Comparison of ENCODE assay signal across 8 cellular contexts in genomic region chr12:54935235-54935951, GRCh38. TPM values are rescaled to one million over a fixed set of nuclear protein-coding genes. Genes with fewer than 3 reads are reported as not detected.
DNase-seq lines count a peak whose midpoint lies in the region; ATAC-seq and TF ChIP-seq lines count a peak whose summit lies in the region.

No MANE protein-coding gene starts in this region.

- no peaks in the 10 kb centered on the region; the same call in 1 of the 2 replicates for H3K9me2 ChIP-seq in PC-9 (ENCODE audit: insufficient read depth)

- no peaks in the 10 kb centered on the region for H3K27me3 ChIP-seq in PC-9 (ENCODE audit: insufficient read depth, low read depth)
- no peaks in the 10 kb centered on the region for H3K27me3 ChIP-seq in lung (ENCODE audit: control insufficient read depth, insufficient read depth)

- intact Hi-C loops in PC-9 (cut with micrococcal nuclease; ENCODE audit: unreplicated experiment) (no loop called here), posterior vena cava (cut with DNase I) (no loop called here)

- H3K4me3 ChIP-seq in PC-9 = no peak overlapping the region
- no peak overlapping the region for H3K4me3 ChIP-seq in lung

- WGBS in lung, 2 donors = 16 to 35% methylated on average over 5 of the region's 5 CpGs

- H3K27ac ChIP-seq in PC-9 (peak overlapping the region; percentile 80), lung (ENCODE audit: low read depth in 1 of 2, low read length in 1 of 2) (no peak overlapping the region)

- H4K20me1 ChIP-seq in PC-9 (ENCODE audit: insufficient read depth) = no peaks in the 10 kb centered on the region

- H3K4me1 ChIP-seq in PC-9 (replicated peaks; ENCODE audit: insufficient read depth) (peaks cover 33% of the 10 kb centered on the region), lung (ENCODE audit: control insufficient read depth in 2 of 2, insufficient read depth in 2 of 2, low read length in 2 of 2) (peaks cover 0 to 1% of the 10 kb centered on the region in 2 donors)

- POLR2A ChIA-PET in PC-9 (lab: Charles Lee; ENCODE audit: unreplicated experiment) = interaction anchor here (0.6 kb wide), 1 partner anchor 460 kb away, joined by 3 read pairs; no protein-coding TSS in a partner anchor

- ATAC-seq in HG03025 (IDR thresholded peaks at IDR 0.05; ENCODE audit: low FRiP score, unreplicated experiment) = peak; percentile 95
- ATAC-seq in lung (ENCODE audit: insufficient read depth, low FRiP score) = peak; percentile 83

- peak overlapping the region; percentile 30 for H3K4me2 ChIP-seq in PC-9

- no peak for TF ChIP-seq CTCF in PC-9 (conservative IDR thresholded peaks at IDR 0.05)
- TF ChIP-seq CTCF in lung (IDR thresholded peaks at IDR 0.05; ENCODE audit: control extremely low read depth, extremely low read depth) = no peak

- peak overlapping the region; percentile 66 for H2AFZ ChIP-seq in PC-9

- 0 out of 2 replicates have a peak, but pooled peaks cover 3% of the 10 kb centered on the region for H3K36me3 ChIP-seq in PC-9 (ENCODE audit: low read depth)
- no peaks in the 10 kb centered on the region for H3K36me3 ChIP-seq in lung (ENCODE audit: control insufficient read depth in 2 of 2, insufficient read depth in 2 of 2, low read length in 2 of 2)

- BruUV-seq in PC-9 (replicated peaks; lab: Mats Ljungman, UMichigan) = no TSS peak

- no peaks in the 10 kb centered on the region for H3K79me2 ChIP-seq in PC-9 (ENCODE audit: low read depth)

- H3K9me3 ChIP-seq in PC-9 (ENCODE audit: insufficient read depth, low read depth) (peaks cover 9% of the 10 kb centered on the region; the same call in 1 of the 2 replicates), lung (ENCODE audit: control insufficient read depth in 2 of 2, insufficient read depth in 1 of 2, low read length in 1 of 2) (no peaks in the 10 kb centered on the region)

- CTCF ChIA-PET in PC-9 (lab: Charles Lee) = interaction anchor here (0.6 kb wide), 2 partner anchors 746 to 1330 kb away, joined by 4 to 9 read pairs; a partner anchor contains a TSS

- DNase-seq in activated T-cell treated with anti-CD3 and anti-CD28 coated beads for 24 hours (ENCODE audit: low read depth) = peak; percentile 33
- no peak for DNase-seq in activated T-cell treated with anti-CD3 and anti-CD28 coated beads, Interleukin-2, amount 50 U/mL, for 1 hour
- DNase-seq in PC-9 = peak; percentile 16 to 57
- peak; percentile 88 for DNase-seq in amniotic epithelial cell (ENCODE audit: low read depth)
- DNase-seq in lung (ENCODE audit: low spot score) = no peak
- DNase-seq in posterior vena cava (ENCODE audit: low spot score) = no peak
- DNase-seq in mucosa of gallbladder (ENCODE audit: low spot score) = no peak

- peaks cover 13% of the 10 kb centered on the region; the same call in 1 of the 2 replicates for H3F3A ChIP-seq in PC-9 (ENCODE audit: insufficient read depth, low read depth)

RNA-seq across cellular contexts. Expression of gene TESPA1, which starts 49.2 kb away (rescaled TPM):
- total RNA-seq in PC-9 (2021) = not detected in 2 replicates
- total RNA-seq in lung = 1 to 10 TPM; 1.3 to 3.1 TPM
- polyA plus RNA-seq in lung = 1 to 10 TPM in 1 of 2 donors, under 1 TPM in 1; 0.73 to 2.2 TPM
- 1 to 10 TPM in 1 of 2 donors, under 1 TPM in 1; 1.00 to 3.3 TPM for total RNA-seq in posterior vena cava
- total RNA-seq in mucosa of gallbladder = 4.1 TPM

Comparison
In these comparisons a context has a peak if more than half of its experiments do, and no peak if none do; other contexts are left out.
1. DNase-seq: peak in activated T-cell treated with anti-CD3 and anti-CD28 coated beads for 24 hours (single experiment), PC-9 (2 of 2) and amniotic epithelial cell (single experiment); none in activated T-cell treated with anti-CD3 and anti-CD28 coated beads, Interleukin-2, amount 50 U/mL, for 1 hour (single experiment), lung (single experiment), posterior vena cava (single experiment) and mucosa of gallbladder (single experiment).